ENCODE assay signal across 11 cellular contexts in genomic region chr7:129859188-129859587, GRCh38.
A peak's percentile ranks its signal among the peaks of the same experiment; 100 is the strongest.
DNase-seq lines count a peak whose midpoint lies in the region; ATAC-seq and TF ChIP-seq lines count a peak whose summit lies in the region.
"Had no signal": no experiment of that assay in that cellular context is flagged by ENCODE, and none has a peak within 500 bp of the region (broad histone marks: within the 10 kb centered on the region; RNA-seq: fewer than 3 reads in every experiment).

No MANE protein-coding gene starts in this region.

- no peaks in the 10 kb centered on the region for H3K27me3 ChIP-seq in body of pancreas

- peaks cover 94% of the 10 kb centered on the region for H3K4me1 ChIP-seq in body of pancreas

- no peak for TF ChIP-seq CTCF in body of pancreas (IDR thresholded peaks at IDR 0.05)
- no peak for TF ChIP-seq CTCF in GM13977 (IDR thresholded peaks at IDR 0.05; ENCODE audit: extremely low read depth, insufficient read depth, missing control alignments)

- peak overlapping the region; percentile 13 to 85 (median 47) for H3K27ac ChIP-seq in body of pancreas
- H3K27ac ChIP-seq: WERI-Rb-1 had no signal

- no peaks in the 10 kb centered on the region for H3K36me3 ChIP-seq in body of pancreas (replicated peaks in 1 of 2; ENCODE audit: insufficient read depth in 1 of 2, low read depth in 2 of 2)
- H3K36me3 ChIP-seq: WERI-Rb-1 had no signal

- ATAC-seq in GM21367 (IDR thresholded peaks at IDR 0.05; ENCODE audit: unreplicated experiment) (peak; percentile 54), body of pancreas (no peak), HG03469 (IDR thresholded peaks at IDR 0.05; ENCODE audit: unreplicated experiment) (no peak)
- ATAC-seq: natural killer cell treated with Interleukin-12 subunit alpha and Interleukin-12 subunit beta and Interleukin-15 and Interleukin-18, amount 100 ng/mL, for 72 hours had no signal

- TF ChIP-seq POLR2A in body of pancreas (IDR thresholded peaks at IDR 0.05), result no peak

- 20 to 45% methylated on average over 2 of the region's 2 CpGs for WGBS in body of pancreas, 2 donors

- in situ Hi-C loops in GM13977 (cut with MboI; ENCODE audit: low pct_unique_long_range_greater_than_20kb, low sequenced_read_pairs, unreplicated experiment), result no loop called here

- no peaks in the 10 kb centered on the region for H3K9me3 ChIP-seq in body of pancreas

- DNase-seq in NAMALWA (ENCODE audit: low spot score) (peak; percentile 44), body of pancreas (no peak), pons (ENCODE audit: low spot score) (peak; percentile 74), GM13977 (ENCODE audit: low spot score) (no peak), DMS79 treated with DMSO at 0.1 percent for 48 hours (lab: John Stamatoyannopoulos, UW) (no peak), RPMI8226 (no peak)
- DNase-seq: aorta, WERI-Rb-1 had no signal

- H3K4me3 ChIP-seq in body of pancreas, result no peak overlapping the region

- intact Hi-C loops in body of pancreas (cut with DNase I), result no loop called here

Comparison
In these comparisons a context has a peak if more than half of its experiments do, and no peak if none do; other contexts are left out.
1. DNase-seq: peak in NAMALWA (single experiment) and pons (single experiment); none in body of pancreas (0 of 4), GM13977 (single experiment), DMS79 treated with DMSO at 0.1 percent for 48 hours (single experiment) and RPMI8226 (single experiment).